11 cellular contexts compared by ENCODE assay signal in the genomic region with DNA sequence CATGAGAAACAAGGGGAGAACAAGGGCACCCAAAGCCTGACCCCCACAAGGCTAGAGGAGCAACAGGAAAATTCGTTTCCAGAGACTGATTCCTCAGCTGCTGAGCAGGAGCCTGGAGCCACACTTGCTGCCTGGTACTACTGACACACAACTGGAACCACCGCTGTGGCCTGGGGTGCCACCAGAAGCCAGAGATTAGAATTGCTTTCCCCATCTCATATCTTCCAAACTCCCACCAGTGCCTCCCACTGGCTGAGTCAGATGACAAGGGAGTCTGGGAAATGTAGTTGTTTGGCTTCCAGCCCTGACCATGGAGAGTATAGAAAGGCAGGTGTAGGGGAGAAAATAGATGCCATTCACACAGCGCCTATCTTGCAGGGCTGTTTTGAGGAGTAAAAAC. TPM values are rescaled to one million over a fixed set of nuclear protein-coding genes. Genes with fewer than 3 reads are reported as not detected.
DNase-seq lines count a peak whose midpoint lies in the region; ATAC-seq, FAIRE-seq and TF ChIP-seq lines count a peak whose summit lies in the region.
"Had no signal": no experiment of that assay in that cellular context is flagged by ENCODE, and none has a peak within 500 bp of the region (broad histone marks: within the 10 kb centered on the region; RNA-seq: fewer than 3 reads in every experiment).

No MANE protein-coding gene starts in this region.

- peak overlapping the region; percentile 18 for H3K27ac Mint-ChIP-seq in activated CD4-positive, alpha-beta T cell treated with anti-CD3 and anti-CD28 coated beads for 36 hours
- no peak overlapping the region for H3K27ac Mint-ChIP-seq in activated CD4-positive, alpha-beta T cell treated with anti-CD3 and anti-CD28 coated beads, Interleukin-2, amount 10 ng/mL, durations not matched to agents 7 days and 5 days
- H3K27ac Mint-ChIP-seq: naive thymus-derived CD4-positive, alpha-beta T cell had no signal

- H3K4me1 Mint-ChIP-seq in activated CD4-positive, alpha-beta T cell treated with anti-CD3 and anti-CD28 coated beads for 36 hours: peaks cover 37% of the 10 kb centered on the region
- H3K4me1 Mint-ChIP-seq in activated CD4-positive, alpha-beta T cell treated with anti-CD3 and anti-CD28 coated beads, Interleukin-2, amount 10 ng/mL, durations not matched to agents 7 days and 5 days: peaks cover 38% of the 10 kb centered on the region

- H3K27me3 ChIP-seq in adipocyte (replicated peaks; ENCODE audit: control insufficient read depth, insufficient read depth, low read length): no peaks in the 10 kb centered on the region
- H3K27me3 ChIP-seq: upper lobe of left lung had no signal

- intact Hi-C loops in activated CD4-positive, alpha-beta T cell treated with anti-CD3 and anti-CD28 coated beads for 36 hours (cut with DNase I, micrococcal nuclease): loop anchor here in 1 of 2 experiments (5.0 kb wide), 1 partner anchor 294 kb away; no protein-coding TSS in a partner anchor
- intact Hi-C loops in kidney (cut with DNase I): no loop called here

- H3K36me3 ChIP-seq in adipocyte (ENCODE audit: control insufficient read depth, insufficient read depth, low read length, severe bottlenecking) (peaks cover 12% of the 10 kb centered on the region), kidney (ENCODE audit: control insufficient read depth in 1 of 2, insufficient read depth in 2 of 2, low read length in 2 of 2) (no peaks in the 10 kb centered on the region)
- H3K36me3 ChIP-seq: upper lobe of left lung had no signal

- no peak for FAIRE-seq in kidney (lab: Jason Lieb, UNC)

- POLR2A ChIA-PET in activated CD4-positive, alpha-beta T cell treated with anti-CD3 and anti-CD28 coated beads for 36 hours (lab: Charles Lee): no interaction called here
- POLR2A ChIA-PET in activated CD4-positive, alpha-beta T cell treated with anti-CD3 and anti-CD28 coated beads, Interleukin-2, amount 10 ng/mL, durations not matched to agents 7 days and 5 days (lab: Charles Lee): no interaction called here

- no peaks in the 10 kb centered on the region for H3K27me3 Mint-ChIP-seq in activated CD4-positive, alpha-beta T cell treated with anti-CD3 and anti-CD28 coated beads for 36 hours
- no peaks in the 10 kb centered on the region for H3K27me3 Mint-ChIP-seq in activated CD4-positive, alpha-beta T cell treated with anti-CD3 and anti-CD28 coated beads, Interleukin-2, amount 10 ng/mL, durations not matched to agents 7 days and 5 days
- H3K27me3 Mint-ChIP-seq: naive thymus-derived CD4-positive, alpha-beta T cell had no signal

- H3K4me3 ChIP-seq in NB4 (ENCODE audit: low read depth, low read length) (no peak overlapping the region), adipocyte (ENCODE audit: low read length) (no peak overlapping the region), kidney (ENCODE audit: low read length in 2 of 2) (no peak overlapping the region)
- H3K4me3 ChIP-seq: upper lobe of left lung had no signal

- H3K9me3 ChIP-seq in adipocyte (ENCODE audit: control insufficient read depth, low read length) (no peaks in the 10 kb centered on the region), kidney (ENCODE audit: control insufficient read depth in 1 of 2, low read length in 2 of 2) (no peaks in the 10 kb centered on the region)
- H3K9me3 ChIP-seq: upper lobe of left lung had no signal

- no peak for TF ChIP-seq POLR2A in NB4 (IDR thresholded peaks at IDR 0.05; ENCODE audit: extremely low read depth, insufficient read length)

- in situ Hi-C loops in GM13977 (cut with MboI; ENCODE audit: low pct_unique_long_range_greater_than_20kb, low sequenced_read_pairs, unreplicated experiment): no loop called here

- H3K27ac ChIP-seq in kidney (ENCODE audit: low read depth in 2 of 2, low read length in 2 of 2): no peak overlapping the region

- TF ChIP-seq CTCF in NB4 (IDR thresholded peaks at IDR 0.05; ENCODE audit: low read depth, low read length) (no peak), GM13977 (IDR thresholded peaks at IDR 0.05; ENCODE audit: extremely low read depth, insufficient read depth, missing control alignments) (no peak), kidney (IDR thresholded peaks at IDR 0.05; ENCODE audit: borderline replicate concordance, extremely low read depth, insufficient read depth) (no peak)

- H3K9me3 Mint-ChIP-seq in activated CD4-positive, alpha-beta T cell treated with anti-CD3 and anti-CD28 coated beads for 36 hours (ENCODE audit: low read depth): no peaks in the 10 kb centered on the region
- no peaks in the 10 kb centered on the region for H3K9me3 Mint-ChIP-seq in activated CD4-positive, alpha-beta T cell treated with anti-CD3 and anti-CD28 coated beads, Interleukin-2, amount 10 ng/mL, durations not matched to agents 7 days and 5 days

- H3K9ac ChIP-seq in adipocyte (ENCODE audit: low read length) (no peak overlapping the region), kidney (ENCODE audit: low read length in 2 of 2) (no peak overlapping the region)

- H3K4me3 Mint-ChIP-seq in activated CD4-positive, alpha-beta T cell treated with anti-CD3 and anti-CD28 coated beads for 36 hours: no peak overlapping the region
- H3K4me3 Mint-ChIP-seq in activated CD4-positive, alpha-beta T cell treated with anti-CD3 and anti-CD28 coated beads, Interleukin-2, amount 10 ng/mL, durations not matched to agents 7 days and 5 days: no peak overlapping the region
- H3K4me3 Mint-ChIP-seq: naive thymus-derived CD4-positive, alpha-beta T cell had no signal

- CTCF ChIA-PET in activated CD4-positive, alpha-beta T cell treated with anti-CD3 and anti-CD28 coated beads for 36 hours (lab: Charles Lee): no interaction called here
- CTCF ChIA-PET in activated CD4-positive, alpha-beta T cell treated with anti-CD3 and anti-CD28 coated beads, Interleukin-2, amount 10 ng/mL, durations not matched to agents 7 days and 5 days (lab: Charles Lee): interaction anchor here (1.0 kb wide), 1 partner anchor 15 kb away, joined by 4 read pairs; no protein-coding TSS in a partner anchor

- DNase-seq in activated CD4-positive, alpha-beta T cell treated with anti-CD3 and anti-CD28 coated beads for 36 hours: peak; percentile 73
- DNase-seq in activated CD4-positive, alpha-beta T cell treated with anti-CD3 and anti-CD28 coated beads, Interleukin-2, amount 10 ng/mL, durations not matched to agents 7 days and 5 days: no peak
- DNase-seq in NB4 (ENCODE audit: low read depth) (peak; percentile 64), adipocyte (ENCODE audit: low read depth) (peak; percentile 9), GM13977 (ENCODE audit: low spot score) (no peak), globus pallidus (ENCODE audit: low spot score) (no peak), kidney (no peak)
- peak; percentile 22 for DNase-seq in stimulated activated CD4-positive, alpha-beta T cell treated with anti-CD3 and anti-CD28 coated beads, Interleukin-4, amount 100 ng/mL, for 1 hour
- DNase-seq: activated gamma-delta T cell, upper lobe of left lung had no signal

- peak; percentile 7 for ATAC-seq in activated CD4-positive, alpha-beta T cell treated with anti-CD3 and anti-CD28 coated beads for 36 hours
- ATAC-seq: naive thymus-derived CD4-positive, alpha-beta T cell had no signal

- H3K4me1 ChIP-seq in adipocyte (ENCODE audit: control insufficient read depth, insufficient read depth, low read length): peaks cover 16% of the 10 kb centered on the region
- peaks cover 6 to 13% of the 10 kb centered on the region in 2 donors for H3K4me1 ChIP-seq in kidney (ENCODE audit: control insufficient read depth in 1 of 2, insufficient read depth in 1 of 2, low read depth in 1 of 2, low read length in 2 of 2)

- peaks cover 25% of the 10 kb centered on the region for H3K36me3 Mint-ChIP-seq in activated CD4-positive, alpha-beta T cell treated with anti-CD3 and anti-CD28 coated beads for 36 hours (ENCODE audit: low read depth)
- H3K36me3 Mint-ChIP-seq in activated CD4-positive, alpha-beta T cell treated with anti-CD3 and anti-CD28 coated beads, Interleukin-2, amount 10 ng/mL, durations not matched to agents 7 days and 5 days (ENCODE audit: low read depth): peaks cover 24% of the 10 kb centered on the region

RNA-seq across cellular contexts. Expression of a gene that starts 4.1 kb away (rescaled TPM):
- total RNA-seq in activated CD4-positive, alpha-beta T cell treated with anti-CD3 and anti-CD28 coated beads for 36 hours: 10 to 100 TPM; 28.9 to 40.4 TPM
- 10 to 100 TPM; 24.7 to 28.1 TPM for total RNA-seq in activated CD4-positive, alpha-beta T cell treated with anti-CD3 and anti-CD28 coated beads, Interleukin-2, amount 10 ng/mL, durations not matched to agents 7 days and 5 days
- 17.4 TPM for total RNA-seq in kidney
- polyA plus RNA-seq in kidney (ENCODE audit: insufficient read depth, low read depth, low replicate concordance): 34.2 TPM

RNA-seq across cellular contexts. Expression of a gene that starts 35.1 kb away (rescaled TPM):
- 1 to 10 TPM; 1.5 to 1.7 TPM for total RNA-seq in activated CD4-positive, alpha-beta T cell treated with anti-CD3 and anti-CD28 coated beads for 36 hours
- total RNA-seq in activated CD4-positive, alpha-beta T cell treated with anti-CD3 and anti-CD28 coated beads, Interleukin-2, amount 10 ng/mL, durations not matched to agents 7 days and 5 days: 1 to 10 TPM; 3.0 to 3.2 TPM
- 14.2 TPM for total RNA-seq in kidney
- polyA plus RNA-seq in kidney (ENCODE audit: insufficient read depth, low read depth, low replicate concordance): 5.0 TPM

Comparison
In these comparisons a context has a peak if more than half of its experiments do, and no peak if none do; other contexts are left out.
1. DNase-seq: peak in activated CD4-positive, alpha-beta T cell treated with anti-CD3 and anti-CD28 coated beads for 36 hours (single experiment), NB4 (single experiment), adipocyte (single experiment) and stimulated activated CD4-positive, alpha-beta T cell treated with anti-CD3 and anti-CD28 coated beads, Interleukin-4, amount 100 ng/mL, for 1 hour (single experiment); none in activated CD4-positive, alpha-beta T cell treated with anti-CD3 and anti-CD28 coated beads, Interleukin-2, amount 10 ng/mL, durations not matched to agents 7 days and 5 days (single experiment), GM13977 (single experiment), globus pallidus (single experiment) and kidney (single experiment).